ENCODE assay signal across 24 cellular contexts in genomic region chr1:48936436-48936835, GRCh38.
"Had no signal": no experiment of that assay in that cellular context is flagged by ENCODE, and none has a peak within 500 bp of the region (broad histone marks: within the 10 kb centered on the region; RNA-seq: fewer than 3 reads in every experiment).

No MANE protein-coding gene starts in this region.

- H3K4me3 ChIP-seq: coronary artery, left ventricle myocardium inferior, lung, neural progenitor cell, suprapubic skin, tibial artery had no signal

- H3K27ac ChIP-seq: brain microvascular endothelial cell, coronary artery, left ventricle myocardium inferior, neural progenitor cell, parathyroid adenoma, suprapubic skin, tibial artery had no signal

- H3K4me1 ChIP-seq: neural progenitor cell, parathyroid adenoma had no signal

- H3K27ac Mint-ChIP-seq: activated CD4-positive, alpha-beta T cell treated with anti-CD3 and anti-CD28 coated beads for 36 hours; activated naive CD8-positive, alpha-beta T cell; activated T-cell treated with anti-CD3 and anti-CD28 coated beads, Interleukin-2, amount 50 U/mL, for 72 hours; effector memory CD8-positive, alpha-beta T cell; natural killer cell; neural progenitor cell had no signal

- H3K36me3 ChIP-seq: brain microvascular endothelial cell, left ventricle myocardium inferior, neural progenitor cell, suprapubic skin, tibial artery had no signal

- H3K9me3 Mint-ChIP-seq: activated T-cell treated with anti-CD3 and anti-CD28 coated beads, Interleukin-2, amount 50 U/mL, for 72 hours; effector memory CD8-positive, alpha-beta T cell; neural progenitor cell had no signal

- H3K9me3 ChIP-seq: left ventricle myocardium inferior, suprapubic skin, tibial artery had no signal

- H3K4me3 Mint-ChIP-seq: activated CD4-positive, alpha-beta T cell treated with anti-CD3 and anti-CD28 coated beads for 36 hours; activated naive CD8-positive, alpha-beta T cell; activated T-cell treated with anti-CD3 and anti-CD28 coated beads, Interleukin-2, amount 50 U/mL, for 72 hours; effector memory CD8-positive, alpha-beta T cell; natural killer cell; neural progenitor cell had no signal

- DNase-seq: activated CD4-positive, alpha-beta T cell treated with anti-CD3 and anti-CD28 coated beads for 36 hours; activated CD4-positive, CD25-positive, alpha-beta regulatory T cell; activated effector memory CD4-positive, alpha-beta T cell treated with Interleukin-2 at 50 U/mL for 16 hours; activated naive CD4-positive, alpha-beta T cell treated with Interleukin-2 at 50 U/mL for 16 hours; activated T-cell treated with anti-CD3 and anti-CD28 coated beads for 4 hours; activated T-cell treated with anti-CD3 and anti-CD28 coated beads, Interleukin-2, amount 50 U/mL, for 72 hours; aorta; brain microvascular endothelial cell; effector memory CD8-positive, alpha-beta T cell; erythroblast; glutamatergic neuron; left ventricle myocardium inferior; mesendoderm; natural killer cell; occipital lobe; right cardiac atrium; stimulated activated naive CD4-positive, alpha-beta T cell; tibial artery had no signal

- H3K4me1 Mint-ChIP-seq: activated CD4-positive, alpha-beta T cell treated with anti-CD3 and anti-CD28 coated beads for 36 hours; natural killer cell had no signal

- H3K27me3 Mint-ChIP-seq: activated CD4-positive, alpha-beta T cell treated with anti-CD3 and anti-CD28 coated beads for 36 hours had no signal

- ATAC-seq: activated CD4-positive, alpha-beta T cell treated with anti-CD3 and anti-CD28 coated beads for 36 hours; activated T-cell treated with anti-CD3 and anti-CD28 coated beads, Interleukin-2, amount 50 U/mL, for 72 hours; effector memory CD8-positive, alpha-beta T cell; natural killer cell; right cardiac atrium had no signal

- H3K36me3 Mint-ChIP-seq: activated naive CD8-positive, alpha-beta T cell; natural killer cell; neural progenitor cell had no signal

- H3K27me3 ChIP-seq: brain microvascular endothelial cell, neural progenitor cell, suprapubic skin, tibial artery had no signal
